In the genomic region with DNA sequence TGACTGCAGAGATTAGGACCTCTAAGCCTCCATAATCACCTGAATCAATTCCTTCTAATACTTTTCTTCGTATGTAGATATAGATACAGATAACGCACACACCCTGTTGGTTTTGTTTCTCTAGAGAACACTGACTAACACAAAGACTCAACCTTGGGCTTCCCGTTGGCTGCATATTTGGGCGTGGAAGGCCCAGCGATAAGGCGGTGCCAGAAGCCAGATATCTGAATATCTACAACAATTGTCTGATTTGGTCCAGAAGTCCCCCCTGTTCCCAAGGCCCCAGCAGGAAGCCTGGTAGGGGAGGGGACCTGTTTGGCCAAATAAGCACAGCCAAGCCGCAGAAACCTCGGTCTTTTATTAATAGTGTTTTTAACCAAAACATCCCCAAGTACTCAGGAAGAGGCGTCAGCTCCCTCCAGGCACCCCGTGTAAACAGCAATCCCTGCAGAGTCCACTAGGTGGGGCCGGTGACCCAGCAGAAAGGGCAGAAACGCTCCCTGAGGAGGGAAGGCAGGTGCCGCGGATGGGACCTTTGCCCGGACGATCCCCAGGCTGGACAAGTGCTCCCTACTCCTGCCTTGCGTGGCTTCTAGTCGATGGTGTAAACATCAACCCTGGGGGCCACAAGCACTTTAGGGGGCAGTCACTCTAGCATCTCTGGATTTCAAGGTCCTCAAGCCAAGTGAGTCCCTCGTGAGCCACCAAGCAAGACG, we compare ENCODE assay signal across 8 cellular contexts. TPM values are rescaled to one million over a fixed set of nuclear protein-coding genes. Genes with fewer than 3 reads are reported as not detected.
DNase-seq lines count a peak whose midpoint lies in the region; ATAC-seq, FAIRE-seq and TF ChIP-seq lines count a peak whose summit lies in the region.

No MANE protein-coding gene starts in this region.

- peak overlapping the region; percentile 28 to 49 for H3K9ac ChIP-seq in duodenal mucosa (ENCODE audit: low read depth in 1 of 2, low read length in 2 of 2)

- CTCF ChIA-PET in activated CD4-positive, alpha-beta memory T cell treated with anti-CD3 and anti-CD28 coated beads, Interleukin-2, amount 10 ng/mL, durations not matched to agents 7 days and 5 days (lab: Charles Lee): interaction anchor here (0.6 to 5.5 kb wide), 32 partner anchors 8 to 243 kb away, joined by 3 to 79 read pairs (median 4); partner anchors contain the start of gene ABR

- peak; percentile 95 for FAIRE-seq in GM18507 (lab: Jason Lieb, UNC)

- H3K27me3 ChIP-seq in duodenal mucosa (ENCODE audit: control insufficient read depth in 1 of 2, insufficient read depth in 2 of 2, low read length in 2 of 2) (no peaks in the 10 kb centered on the region), lung (ENCODE audit: control insufficient read depth, insufficient read depth) (no peaks in the 10 kb centered on the region)

- POLR2A ChIA-PET in activated CD4-positive, alpha-beta memory T cell treated with anti-CD3 and anti-CD28 coated beads, Interleukin-2, amount 10 ng/mL, durations not matched to agents 7 days and 5 days (lab: Charles Lee): interaction anchor here (0.6 to 1.3 kb wide), 5 partner anchors 9 to 79 kb away, joined by 3 to 5 read pairs (median 3); no protein-coding TSS in a partner anchor

- ATAC-seq in lung (ENCODE audit: insufficient read depth, low FRiP score) (peak; percentile 88), GM18873 (IDR thresholded peaks at IDR 0.05; ENCODE audit: low FRiP score, unreplicated experiment) (no peak)

- H3K36me3 Mint-ChIP-seq in activated CD4-positive, alpha-beta memory T cell treated with anti-CD3 and anti-CD28 coated beads, Interleukin-2, amount 10 ng/mL, durations not matched to agents 7 days and 5 days (ENCODE audit: low read depth): no peaks in the 10 kb centered on the region

- no peaks in the 10 kb centered on the region for H3K9me3 Mint-ChIP-seq in activated CD4-positive, alpha-beta memory T cell treated with anti-CD3 and anti-CD28 coated beads, Interleukin-2, amount 10 ng/mL, durations not matched to agents 7 days and 5 days

- no peaks in the 10 kb centered on the region for H3K36me3 ChIP-seq in duodenal mucosa (ENCODE audit: control insufficient read depth in 1 of 2, insufficient read depth in 2 of 2, low read length in 2 of 2)
- H3K36me3 ChIP-seq in lung (ENCODE audit: control insufficient read depth in 2 of 2, insufficient read depth in 2 of 2, low read length in 2 of 2): peaks cover 0 to 6% of the 10 kb centered on the region in 2 donors

- 17 to 23% methylated on average over 20 of the region's 20 CpGs for WGBS in lung, 2 donors

- H3K27ac ChIP-seq in duodenal mucosa (ENCODE audit: low read depth, low read length) (peak overlapping the region; percentile 35), lung (ENCODE audit: low read depth in 1 of 2, low read length in 1 of 2) (peak overlapping the region in 1 of 2 donors; percentile 12)

- peaks cover 25% of the 10 kb centered on the region for H3K4me1 Mint-ChIP-seq in activated CD4-positive, alpha-beta memory T cell treated with anti-CD3 and anti-CD28 coated beads, Interleukin-2, amount 10 ng/mL, durations not matched to agents 7 days and 5 days

- H3K27ac Mint-ChIP-seq in activated CD4-positive, alpha-beta memory T cell treated with anti-CD3 and anti-CD28 coated beads, Interleukin-2, amount 10 ng/mL, durations not matched to agents 7 days and 5 days: peak overlapping the region; percentile 66

- peaks cover 29 to 31% of the 10 kb centered on the region in 2 donors for H3K4me1 ChIP-seq in duodenal mucosa (ENCODE audit: control insufficient read depth in 1 of 2, insufficient read depth in 2 of 2, low read length in 2 of 2)
- H3K4me1 ChIP-seq in lung (ENCODE audit: control insufficient read depth in 2 of 2, insufficient read depth in 2 of 2, low read length in 2 of 2): peaks cover 0 to 6% of the 10 kb centered on the region in 2 donors

- no peaks in the 10 kb centered on the region for H3K27me3 Mint-ChIP-seq in activated CD4-positive, alpha-beta memory T cell treated with anti-CD3 and anti-CD28 coated beads, Interleukin-2, amount 10 ng/mL, durations not matched to agents 7 days and 5 days

- H3K9me3 ChIP-seq in duodenal mucosa (ENCODE audit: control insufficient read depth in 1 of 2, low read length in 2 of 2) (no peaks in the 10 kb centered on the region), lung (ENCODE audit: control insufficient read depth in 2 of 2, insufficient read depth in 1 of 2, low read length in 1 of 2) (no peaks in the 10 kb centered on the region)

- no peak overlapping the region for H3K4me3 Mint-ChIP-seq in activated CD4-positive, alpha-beta memory T cell treated with anti-CD3 and anti-CD28 coated beads, Interleukin-2, amount 10 ng/mL, durations not matched to agents 7 days and 5 days

- TF ChIP-seq CTCF in lung (IDR thresholded peaks at IDR 0.05; ENCODE audit: control extremely low read depth, extremely low read depth): peak; percentile 82

- peak; percentile 84 for DNase-seq in AG08395 (ENCODE audit: low spot score)
- DNase-seq in GM18507 (ENCODE audit: extremely low spot score, insufficient read length, low read depth): peak; percentile 77
- peak; percentile 22 for DNase-seq in NCI-H2227 treated with DMSO at 0.1 percent for 48 hours (lab: John Stamatoyannopoulos, UW)
- DNase-seq in activated CD4-positive, alpha-beta memory T cell treated with anti-CD3 and anti-CD28 coated beads, Interleukin-2, amount 10 ng/mL, durations not matched to agents 7 days and 5 days: peak; percentile 86
- DNase-seq in lung (ENCODE audit: low spot score): peak; percentile 85
- peak; percentile 77 for DNase-seq in stimulated activated CD8-positive, alpha-beta memory T cell treated with anti-CD3 and anti-CD28 coated beads, Interleukin-12 subunit alpha, Interleukin-12 subunit beta, amount 100 ng/mL, for 1 hour (ENCODE audit: low read depth)

- H3K4me3 ChIP-seq in duodenal mucosa (ENCODE audit: low read depth in 1 of 2, low read length in 2 of 2) (peak overlapping the region in 1 of 2 donors; percentile 58), lung (no peak overlapping the region)

RNA-seq across cellular contexts. Expression of gene ABR, which starts 56.9 kb away (rescaled TPM):
- total RNA-seq in activated CD4-positive, alpha-beta memory T cell treated with anti-CD3 and anti-CD28 coated beads, Interleukin-2, amount 10 ng/mL, durations not matched to agents 7 days and 5 days: 100 to 1,000 TPM; 144 to 145 TPM
- total RNA-seq in lung: 100 to 1,000 TPM in 1 of 2 donors, 10 to 100 TPM in 1; 54.8 to 187 TPM
- polyA plus RNA-seq in lung: 10 to 100 TPM; 69.5 to 71.0 TPM

Comparison
In these comparisons a context has a peak if more than half of its experiments do, and no peak if none do; other contexts are left out.
1. DNase-seq: peak in every context shown above with its lines; median percentile 86 in activated CD4-positive, alpha-beta memory T cell treated with anti-CD3 and anti-CD28 coated beads, Interleukin-2, amount 10 ng/mL, durations not matched to agents 7 days and 5 days; 85 in lung; 84 in AG08395; 77 in GM18507; 77 in stimulated activated CD8-positive, alpha-beta memory T cell treated with anti-CD3 and anti-CD28 coated beads, Interleukin-12 subunit alpha, Interleukin-12 subunit beta, amount 100 ng/mL, for 1 hour; 22 in NCI-H2227 treated with DMSO at 0.1 percent for 48 hours.